1 cellular context compared by ENCODE assay signal in genomic region chr11:10303558-10304363, GRCh38.
A peak's percentile ranks its signal among the peaks of the same experiment; 100 is the strongest.
TF ChIP-seq lines count a peak whose summit lies in the region.

No MANE protein-coding gene starts in this region.

TF ChIP-seq in HepG2, 621 proteins besides CTCF, POLR2A, EP300 and RAD21 (continued from another document):
- TF ChIP-seq FOXO4 (CRISPR knock-in tag; conservative IDR thresholded peaks at IDR 0.05) (no peak), ZNF234 (CRISPR knock-in tag; conservative IDR thresholded peaks at IDR 0.05) (0 out of 2 replicates have a peak, but pooled peaks have one; percentile 22), ZFP36 (IDR thresholded peaks at IDR 0.05; ENCODE audit: borderline replicate concordance, low read depth, low read length, partially characterized antibody) (no peak), TBX2 (CRISPR knock-in tag; IDR thresholded peaks at IDR 0.05; ENCODE audit: borderline replicate concordance) (no peak), XRCC5 (optimal IDR thresholded peaks at IDR 0.05; ENCODE audit: low read length) (peak; percentile 7), ZBTB39 (CRISPR knock-in tag; IDR thresholded peaks at IDR 0.05) (no peak), ZNF703 (CRISPR knock-in tag; IDR thresholded peaks at IDR 0.05; ENCODE audit: borderline replicate concordance) (no peak), SNRNP70 (IDR thresholded peaks at IDR 0.05; ENCODE audit: low read depth, low read length) (no peak), ZC3H13 (CRISPR knock-in tag; IDR thresholded peaks at IDR 0.05) (0 out of 2 replicates have a peak, but pooled peaks have one; percentile 23), HDAC2 (CRISPR knock-in tag; IDR thresholded peaks at IDR 0.05) (peak; percentile 5; the same call in 1 of the 2 replicates), MED1 (CRISPR knock-in tag; IDR thresholded peaks at IDR 0.05) (no peak), ZBTB2 (CRISPR knock-in tag; IDR thresholded peaks at IDR 0.05; ENCODE audit: low read depth) (no peak), MAZ (IDR thresholded peaks at IDR 0.05; ENCODE audit: borderline replicate concordance, low read depth, low read length) (no peak), MAZ (CRISPR knock-in tag; IDR thresholded peaks at IDR 0.05; ENCODE audit: low read depth) (no peak), MXI1 (IDR thresholded peaks at IDR 0.05; ENCODE audit: borderline replicate concordance, low read depth, low read length) (peak; percentile 58; the same call in 1 of the 3 replicates), YEATS4 (CRISPR knock-in tag; IDR thresholded peaks at IDR 0.05; ENCODE audit: borderline replicate concordance) (peak; percentile 23; the same call in 1 of the 2 replicates), ERF (CRISPR knock-in tag; IDR thresholded peaks at IDR 0.05) (no peak), BHLHE40 (IDR thresholded peaks at IDR 0.05; ENCODE audit: low read length) (0 out of 2 replicates have a peak, but pooled peaks have one; percentile 37), ZNF577 (CRISPR knock-in tag; IDR thresholded peaks at IDR 0.05; ENCODE audit: borderline replicate concordance, low read depth) (no peak), SNAPC4 (CRISPR knock-in tag; IDR thresholded peaks at IDR 0.05) (no peak), FOSL2 (CRISPR knock-in tag; IDR thresholded peaks at IDR 0.05) (peak; percentile 43; the same call in 1 of the 2 replicates), RBFOX2 (IDR thresholded peaks at IDR 0.05; ENCODE audit: low read depth, low read length) (peak; percentile 10; the same call in 1 of the 2 replicates), AFF4 (CRISPR knock-in tag; IDR thresholded peaks at IDR 0.05) (peak; percentile 16; the same call in 1 of the 2 replicates), ARHGAP35 (CRISPR knock-in tag; IDR thresholded peaks at IDR 0.05; ENCODE audit: borderline replicate concordance) (no peak), CBX1 (IDR thresholded peaks at IDR 0.05; ENCODE audit: low read depth) (peak; percentile 4), PATZ1 (CRISPR knock-in tag; IDR thresholded peaks at IDR 0.05) (peak; percentile 55; the same call in 1 of the 2 replicates), MZF1 (CRISPR knock-in tag; IDR thresholded peaks at IDR 0.05; ENCODE audit: borderline replicate concordance) (no peak), ZNF549 (CRISPR knock-in tag; IDR thresholded peaks at IDR 0.05) (no peak)
TF ChIP-seq in HepG2: peak in this region for 35.
